ENCODE assay signal across 28 cellular contexts in genomic region chr10:33229944-33230267, GRCh38.
DNase-seq lines count a peak whose midpoint lies in the region; ATAC-seq, FAIRE-seq and TF ChIP-seq lines count a peak whose summit lies in the region.
"Had no signal": no experiment of that assay in that cellular context is flagged by ENCODE, and none has a peak within 500 bp of the region (broad histone marks: within the 10 kb centered on the region; RNA-seq: fewer than 3 reads in every experiment).

No MANE protein-coding gene starts in this region.

- no peaks in the 10 kb centered on the region for H3K9me3 ChIP-seq in mesodermal cell (ENCODE audit: control insufficient read depth, low read length)
- H3K9me3 ChIP-seq: body of pancreas, colonic mucosa, neutrophil had no signal

- peak overlapping the region; percentile 48 for H3K27ac ChIP-seq in mesodermal cell (ENCODE audit: low read depth, low read length, severe bottlenecking)
- H3K27ac ChIP-seq: 22Rv1, body of pancreas, colonic mucosa, neutrophil had no signal

- ATAC-seq in GM18519 (IDR thresholded peaks at IDR 0.05; ENCODE audit: low FRiP score, unreplicated experiment): no peak
- ATAC-seq: activated CD8-positive, alpha-beta T cell treated with anti-CD3 and anti-CD28 coated beads, Interleukin-2, amount 10 ng/mL, durations not matched to agents 7 days and 5 days; activated naive CD8-positive, alpha-beta T cell treated with anti-CD3 and anti-CD28 coated beads, Interleukin-2, amount 50 U/mL, for 24 hours; body of pancreas; effector memory CD8-positive, alpha-beta T cell; stimulated activated effector memory CD8-positive, alpha-beta T cell treated with anti-CD3 and anti-CD28 coated beads, Interleukin-12 subunit alpha, Interleukin-12 subunit beta, amount 100 ng/mL, for 72 hours had no signal

- DNase-seq in DMS53 (lab: John Stamatoyannopoulos, UW) (peak; percentile 39), DMS53 treated with DMSO at 0.1 percent for 48 hours (lab: John Stamatoyannopoulos, UW; ENCODE audit: unreplicated experiment) (no peak), M059J (ENCODE audit: low read depth) (peak; percentile 41), bronchial epithelial cell (ENCODE audit: low read depth) (no peak), nucleus accumbens (lab: John Stamatoyannopoulos, UW) (no peak)
- no peak for DNase-seq in activated effector memory CD4-positive, alpha-beta T cell treated with Interleukin-2 at 50 U/mL for 16 hours
- DNase-seq: activated CD4-positive, CD25-positive, alpha-beta regulatory T cell treated with anti-CD3 and anti-CD28 coated beads, Interleukin-2, amount 50 U/mL, for 72 hours; activated CD8-positive, alpha-beta T cell treated with anti-CD3 and anti-CD28 coated beads, Interleukin-2, amount 10 ng/mL, durations not matched to agents 7 days and 5 days; activated gamma-delta T cell treated with Interleukin-2 at 50 U/mL for 16 hours; activated naive CD8-positive, alpha-beta T cell treated with anti-CD3 and anti-CD28 coated beads, Interleukin-2, amount 50 U/mL, for 24 hours; body of pancreas; CD8-positive, alpha-beta memory T cell; colonic mucosa; effector memory CD8-positive, alpha-beta T cell; Karpas-422; kidney; NCI-H526 treated with DMSO at 0.1 percent for 48 hours; SHP77; small intestine; stimulated activated CD4-positive, alpha-beta T cell treated with anti-CD3 and anti-CD28 coated beads, Interleukin-2, amount 100 ng/mL, for 48 hours; substantia nigra had no signal

- peaks cover 6% of the 10 kb centered on the region for H3K36me3 ChIP-seq in bronchial epithelial cell (ENCODE audit: control insufficient read depth, insufficient read depth, low read length)
- peaks cover 47% of the 10 kb centered on the region for H3K36me3 ChIP-seq in mesodermal cell (ENCODE audit: control insufficient read depth, insufficient read depth, low read length)
- H3K36me3 ChIP-seq: colonic mucosa, neutrophil had no signal

- no peak overlapping the region for H3K4me3 ChIP-seq in bronchial epithelial cell (ENCODE audit: low read depth, low read length)
- H3K4me3 ChIP-seq in mesodermal cell (ENCODE audit: extremely low read depth, insufficient read depth, low read length, poor library complexity, severe bottlenecking): no peak overlapping the region
- H3K4me3 ChIP-seq: body of pancreas, colonic mucosa had no signal

- WGBS in mesodermal cell (ENCODE audit: insufficient coverage in 2 of 2), 2 experiments: 80% methylated on average over 1 of the region's 2 CpGs; no CpG with 5 or more reads in 1 of the 2 experiments

- FAIRE-seq in bronchial epithelial cell (lab: Jason Lieb, UNC): peak; percentile 88
- FAIRE-seq: GM18507, H54, kidney, small intestine had no signal

- TF ChIP-seq CTCF in bronchial epithelial cell (IDR thresholded peaks at IDR 0.05; ENCODE audit: insufficient read depth, low read length, severe bottlenecking): no peak

- H3K4me1 ChIP-seq in mesodermal cell (ENCODE audit: control insufficient read depth, insufficient read depth, low read length, poor library complexity, severe bottlenecking): peaks cover 14% of the 10 kb centered on the region
- H3K4me1 ChIP-seq: body of pancreas, colonic mucosa had no signal

- no peaks in the 10 kb centered on the region for H3K27me3 ChIP-seq in bronchial epithelial cell (ENCODE audit: control insufficient read depth, insufficient read depth, low read length)
- H3K27me3 ChIP-seq: body of pancreas, colonic mucosa, neutrophil had no signal

Comparison
In these comparisons a context has a peak if more than half of its experiments do, and no peak if none do; other contexts are left out.
1. DNase-seq: peak in DMS53 (single experiment) and M059J (single experiment); none in DMS53 treated with DMSO at 0.1 percent for 48 hours (single experiment), bronchial epithelial cell (single experiment), activated effector memory CD4-positive, alpha-beta T cell treated with Interleukin-2 at 50 U/mL for 16 hours (single experiment) and nucleus accumbens (0 of 56).